21 cellular contexts compared by ENCODE assay signal in the genomic region with DNA sequence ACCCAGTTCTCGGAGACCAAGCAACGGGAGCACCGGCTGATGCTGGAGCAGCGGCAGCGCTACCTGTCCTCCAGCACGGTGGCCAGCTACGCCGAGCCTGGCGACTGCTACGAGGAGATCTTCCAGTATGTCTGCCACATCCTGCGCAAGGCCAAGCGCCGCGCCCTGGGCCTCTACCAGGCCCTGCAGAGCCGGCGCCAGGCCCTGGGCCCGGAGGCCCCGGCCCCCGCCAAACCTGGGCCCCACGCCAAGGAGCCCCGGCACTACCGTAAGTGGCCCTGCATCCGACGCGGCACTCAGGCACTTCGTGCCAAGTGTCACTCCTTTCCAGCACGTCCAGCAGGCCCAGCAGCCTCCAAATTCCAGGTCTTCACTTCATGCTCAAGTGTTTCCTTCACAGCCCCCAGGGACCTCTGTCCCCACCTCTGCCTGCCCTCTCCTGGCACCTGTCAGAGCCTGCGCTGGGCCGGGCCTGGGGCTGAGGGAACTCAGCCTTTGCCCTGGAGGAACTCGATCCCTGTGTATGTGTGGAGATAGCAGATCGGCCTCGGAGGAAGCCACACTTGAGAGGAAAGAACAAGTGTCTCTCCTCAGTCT.
"Had no signal": no experiment of that assay in that cellular context is flagged by ENCODE, and none has a peak within 500 bp of the region (broad histone marks: within the 10 kb centered on the region; RNA-seq: fewer than 3 reads in every experiment).

No MANE protein-coding gene starts in this region.

- H3K4me2 ChIP-seq: smooth muscle cell had no signal

- DNase-seq: activated CD4-positive, alpha-beta T cell treated with anti-CD3 and anti-CD28 coated beads, Interleukin-2, amount 50 U/mL, for 1 hour; activated CD4-positive, CD25-positive, alpha-beta regulatory T cell; activated naive CD4-positive, alpha-beta T cell; activated naive CD8-positive, alpha-beta T cell treated with anti-CD3 and anti-CD28 coated beads, Interleukin-2, amount 50 U/mL, for 24 hours; aorta; cerebellar nuclear complex; effector memory CD4-positive, alpha-beta T cell; foreskin fibroblast; hippocampal formation; kidney; left ventricle myocardium superior; natural killer cell; right lobe of liver; stimulated activated naive CD8-positive, alpha-beta T cell treated with anti-CD3 and anti-CD28 coated beads, Interleukin-15, amount 100 ng/mL, for 72 hours; upper lobe of left lung had no signal

- H3K4me3 Mint-ChIP-seq: activated naive CD8-positive, alpha-beta T cell treated with anti-CD3 and anti-CD28 coated beads, Interleukin-2, amount 50 U/mL, for 24 hours; activated T-helper 1 cell treated with anti-CD3 and anti-CD28 coated beads, Interleukin-12 subunit alpha, Interleukin-12 subunit beta, Interleukin-2, Interleukin-4 antibody, amounts not matched to agents 30 ng/mL and 10 ng/mL and 1 ng/mL, durations not matched to agents 14 hours and 24 hours and 36 hours; dendritic cell treated with granulocyte-macrophage colony-stimulating factor and Interleukin-4, amounts not matched to agents 40 ng/mL and 50 ng/mL, for 4 days; memory B cell; natural killer cell; stimulated activated naive CD8-positive, alpha-beta T cell treated with anti-CD3 and anti-CD28 coated beads, Interleukin-15, amount 100 ng/mL, for 72 hours; T-helper 2 cell treated with Interferon-gamma antibody and Interleukin-4, amounts not matched to agents 5 μg/mL and 100 μg/mL, for 36 hours had no signal

- H3K27ac ChIP-seq: prostate gland, right lobe of liver, upper lobe of left lung had no signal

- H3K27me3 ChIP-seq: right lobe of liver, upper lobe of left lung had no signal

- H3K36me3 Mint-ChIP-seq: memory B cell, natural killer cell had no signal

- H3K4me3 ChIP-seq: prostate gland, right lobe of liver, smooth muscle cell, upper lobe of left lung had no signal

- H3K4me1 Mint-ChIP-seq: activated naive CD8-positive, alpha-beta T cell treated with anti-CD3 and anti-CD28 coated beads, Interleukin-2, amount 50 U/mL, for 24 hours; natural killer cell; stimulated activated naive CD8-positive, alpha-beta T cell treated with anti-CD3 and anti-CD28 coated beads, Interleukin-15, amount 100 ng/mL, for 72 hours had no signal

- H3K9me3 Mint-ChIP-seq: activated naive CD8-positive, alpha-beta T cell treated with anti-CD3 and anti-CD28 coated beads, Interleukin-2, amount 50 U/mL, for 24 hours; activated T-helper 1 cell treated with anti-CD3 and anti-CD28 coated beads, Interleukin-12 subunit alpha, Interleukin-12 subunit beta, Interleukin-2, Interleukin-4 antibody, amounts not matched to agents 30 ng/mL and 10 ng/mL and 1 ng/mL, durations not matched to agents 14 hours and 24 hours and 36 hours; dendritic cell treated with granulocyte-macrophage colony-stimulating factor and Interleukin-4, amounts not matched to agents 40 ng/mL and 50 ng/mL, for 4 days; memory B cell; natural killer cell; stimulated activated naive CD8-positive, alpha-beta T cell treated with anti-CD3 and anti-CD28 coated beads, Interleukin-15, amount 100 ng/mL, for 72 hours; T-helper 2 cell treated with Interferon-gamma antibody and Interleukin-4, amounts not matched to agents 5 μg/mL and 100 μg/mL, for 36 hours had no signal

- ATAC-seq: activated naive CD8-positive, alpha-beta T cell treated with anti-CD3 and anti-CD28 coated beads, Interleukin-2, amount 50 U/mL, for 24 hours; left ventricle myocardium superior; natural killer cell; right lobe of liver; stimulated activated naive CD8-positive, alpha-beta T cell treated with anti-CD3 and anti-CD28 coated beads, Interleukin-15, amount 100 ng/mL, for 72 hours had no signal

- H3K36me3 ChIP-seq: prostate gland, right lobe of liver, upper lobe of left lung had no signal

- H3K27ac Mint-ChIP-seq: activated naive CD8-positive, alpha-beta T cell treated with anti-CD3 and anti-CD28 coated beads, Interleukin-2, amount 50 U/mL, for 24 hours; activated T-helper 1 cell treated with anti-CD3 and anti-CD28 coated beads, Interleukin-12 subunit alpha, Interleukin-12 subunit beta, Interleukin-2, Interleukin-4 antibody, amounts not matched to agents 30 ng/mL and 10 ng/mL and 1 ng/mL, durations not matched to agents 14 hours and 24 hours and 36 hours; dendritic cell treated with granulocyte-macrophage colony-stimulating factor and Interleukin-4, amounts not matched to agents 40 ng/mL and 50 ng/mL, for 4 days; memory B cell; natural killer cell; T-helper 2 cell treated with Interferon-gamma antibody and Interleukin-4, amounts not matched to agents 5 μg/mL and 100 μg/mL, for 36 hours had no signal

- H3K9me3 ChIP-seq: prostate gland, right lobe of liver, upper lobe of left lung had no signal

- H3K4me1 ChIP-seq: prostate gland, right lobe of liver, upper lobe of left lung had no signal
